9 cellular contexts compared by ENCODE assay signal in the genomic region with DNA sequence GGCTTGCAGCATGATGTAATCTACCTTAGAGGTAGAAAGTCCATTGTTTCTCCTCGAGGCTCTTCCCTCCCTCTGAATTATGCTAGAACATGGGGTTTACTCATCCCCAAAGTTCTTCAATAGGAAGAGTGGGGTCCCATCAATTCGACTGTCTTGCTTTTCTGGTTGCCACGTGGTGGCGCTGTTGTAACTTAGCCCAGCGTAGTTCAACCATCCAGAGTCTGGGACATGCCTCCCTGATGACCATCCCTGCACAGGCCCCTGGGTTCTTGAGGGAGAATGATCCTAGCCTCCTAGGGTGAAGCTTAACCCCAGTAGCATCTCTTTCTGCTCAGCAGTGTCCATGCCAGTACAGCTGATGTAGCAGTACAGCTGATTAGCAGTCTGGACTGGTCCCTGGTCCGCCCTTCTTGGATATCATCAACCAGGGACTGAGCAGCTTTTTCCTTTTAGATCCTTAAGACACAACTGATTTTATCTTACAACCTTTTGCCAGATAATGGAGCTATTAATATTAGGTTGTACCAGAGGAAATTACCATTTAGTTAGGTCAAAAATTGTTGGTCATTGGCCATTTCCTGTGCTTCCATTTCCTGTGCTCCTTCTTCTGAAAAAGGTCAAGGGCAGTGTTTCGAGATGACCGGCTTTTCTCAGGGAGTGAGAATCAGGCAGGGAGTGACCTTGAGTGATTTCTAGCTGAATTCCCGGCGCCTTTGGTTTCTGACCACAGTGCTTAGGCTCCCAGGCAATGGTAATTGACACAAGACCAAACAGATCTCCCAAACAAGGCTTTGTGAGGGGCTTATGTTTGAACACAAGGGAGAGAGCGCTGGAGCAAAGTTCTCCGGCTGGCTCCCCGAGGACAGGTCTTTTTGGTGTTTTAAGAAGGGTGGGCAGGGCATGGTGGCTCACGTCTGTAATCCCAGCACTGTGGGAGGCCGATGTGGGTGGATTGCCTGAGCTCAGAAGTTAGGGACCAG.
A peak's percentile ranks its signal among the peaks of the same experiment; 100 is the strongest.
DNase-seq lines count a peak whose midpoint lies in the region; ATAC-seq and TF ChIP-seq lines count a peak whose summit lies in the region.
"Had no signal": no experiment of that assay in that cellular context is flagged by ENCODE, and none has a peak within 500 bp of the region (broad histone marks: within the 10 kb centered on the region; RNA-seq: fewer than 3 reads in every experiment).

No MANE protein-coding gene starts in this region.

- peak overlapping the region; percentile 65 for H3K27ac Mint-ChIP-seq in MCF 10A (ENCODE audit: low read depth, unreplicated experiment)
- H3K27ac Mint-ChIP-seq: activated naive CD8-positive, alpha-beta T cell treated with anti-CD3 and anti-CD28 coated beads, Interleukin-2, amount 10 ng/mL, durations not matched to agents 7 days and 5 days had no signal

- no peaks in the 10 kb centered on the region for H3K9me3 Mint-ChIP-seq in MCF 10A (ENCODE audit: unreplicated experiment)

- intact Hi-C loops in MCF 10A (cut with micrococcal nuclease) (loop anchor here (1.0 to 10.0 kb wide), 5 partner anchors 35 to 210 kb away; no protein-coding TSS in a partner anchor), lower lobe of right lung (cut with DNase I) (no loop called here)

- TF ChIP-seq CTCF in AG10803 (conservative IDR thresholded peaks at IDR 0.05; ENCODE audit: low read length): peak; percentile 54
- TF ChIP-seq CTCF in MCF 10A (IDR thresholded peaks at IDR 0.05; ENCODE audit: unreplicated experiment): peak; percentile 80
- TF ChIP-seq CTCF in lower lobe of right lung (IDR thresholded peaks at IDR 0.05): peak; percentile 73

- DNase-seq in AG10803 (ENCODE audit: low read depth) (peak; percentile 39), HuH-7.5 (ENCODE audit: low spot score) (peak; percentile 29), MCF 10A (ENCODE audit: unreplicated experiment) (peak; percentile 84), lower lobe of right lung (peak; percentile 65), SIG-M5 treated with dmso at 0.1 percent for 504 hours (lab: John Stamatoyannopoulos, UW; ENCODE audit: unreplicated experiment) (no peak)
- DNase-seq in activated CD8-positive, alpha-beta memory T cell treated with anti-CD3 and anti-CD28 coated beads, Interleukin-2, amount 50 U/mL, for 4 hours: no peak
- DNase-seq: activated naive CD8-positive, alpha-beta T cell treated with anti-CD3 and anti-CD28 coated beads, Interleukin-2, amount 10 ng/mL, durations not matched to agents 7 days and 5 days had no signal

- H3K27ac ChIP-seq in lower lobe of right lung: peak overlapping the region; percentile 71

- no peaks in the 10 kb centered on the region for H3K27me3 Mint-ChIP-seq in MCF 10A (ENCODE audit: insufficient read depth, unreplicated experiment)
- H3K27me3 Mint-ChIP-seq: activated naive CD8-positive, alpha-beta T cell treated with anti-CD3 and anti-CD28 coated beads, Interleukin-2, amount 10 ng/mL, durations not matched to agents 7 days and 5 days had no signal

- POLR2A ChIA-PET in MCF 10A (lab: Yijun Ruan, JAX): interaction anchor here (0.6 to 2.2 kb wide), 9 partner anchors 8 to 448 kb away, joined by 3 to 15 read pairs (median 4); a partner anchor contains a TSS

- H3K36me3 Mint-ChIP-seq in MCF 10A (ENCODE audit: insufficient read depth, unreplicated experiment): no peaks in the 10 kb centered on the region
- H3K36me3 Mint-ChIP-seq: activated naive CD8-positive, alpha-beta T cell treated with anti-CD3 and anti-CD28 coated beads, Interleukin-2, amount 10 ng/mL, durations not matched to agents 7 days and 5 days had no signal

- H3K4me3 Mint-ChIP-seq in MCF 10A (ENCODE audit: unreplicated experiment): no peak overlapping the region
- H3K4me3 Mint-ChIP-seq: activated naive CD8-positive, alpha-beta T cell treated with anti-CD3 and anti-CD28 coated beads, Interleukin-2, amount 10 ng/mL, durations not matched to agents 7 days and 5 days had no signal

- no peaks in the 10 kb centered on the region for H3K36me3 ChIP-seq in lower lobe of right lung

- H3K4me1 ChIP-seq in lower lobe of right lung: peaks cover 26% of the 10 kb centered on the region

- ATAC-seq in lower lobe of right lung: peak; percentile 68 to 73
- ATAC-seq in HG02885 (IDR thresholded peaks at IDR 0.05; ENCODE audit: poor library complexity, unreplicated experiment): no peak
- ATAC-seq in GM18520 (IDR thresholded peaks at IDR 0.05; ENCODE audit: unreplicated experiment): no peak

- no TSS peak for BruUV-seq in MCF 10A (replicated peaks; lab: Mats Ljungman, UMichigan)

- peaks cover 34% of the 10 kb centered on the region for H3K4me1 Mint-ChIP-seq in MCF 10A (ENCODE audit: insufficient read depth, unreplicated experiment)
- H3K4me1 Mint-ChIP-seq: activated naive CD8-positive, alpha-beta T cell treated with anti-CD3 and anti-CD28 coated beads, Interleukin-2, amount 10 ng/mL, durations not matched to agents 7 days and 5 days had no signal

- H3K27me3 ChIP-seq in lower lobe of right lung (ENCODE audit: low read depth): no peaks in the 10 kb centered on the region

- CTCF ChIA-PET in MCF 10A (lab: Yijun Ruan, JAX): interaction anchor here (0.5 to 2.7 kb wide), 20 partner anchors 9 to 651 kb away, joined by 3 to 35 read pairs (median 5); no protein-coding TSS in a partner anchor

- no peaks in the 10 kb centered on the region for H3K9me3 ChIP-seq in lower lobe of right lung

- no peak overlapping the region for H3K4me3 ChIP-seq in AG10803 (ENCODE audit: low read length)
- no peak overlapping the region for H3K4me3 ChIP-seq in lower lobe of right lung

Comparison
In these comparisons a context has a peak if more than half of its experiments do, and no peak if none do; other contexts are left out.
1. DNase-seq: peak in AG10803 (single experiment), HuH-7.5 (single experiment), MCF 10A (single experiment) and lower lobe of right lung (single experiment); none in SIG-M5 treated with dmso at 0.1 percent for 504 hours (single experiment) and activated CD8-positive, alpha-beta memory T cell treated with anti-CD3 and anti-CD28 coated beads, Interleukin-2, amount 50 U/mL, for 4 hours (single experiment).
2. ATAC-seq: peak in lower lobe of right lung (2 of 2); none in HG02885 (single experiment) and GM18520 (single experiment).
3. Peak in every context shown above with its lines, with median percentiles within 50 percentile points of each other: CTCF ChIP-seq.